In the genomic region with DNA sequence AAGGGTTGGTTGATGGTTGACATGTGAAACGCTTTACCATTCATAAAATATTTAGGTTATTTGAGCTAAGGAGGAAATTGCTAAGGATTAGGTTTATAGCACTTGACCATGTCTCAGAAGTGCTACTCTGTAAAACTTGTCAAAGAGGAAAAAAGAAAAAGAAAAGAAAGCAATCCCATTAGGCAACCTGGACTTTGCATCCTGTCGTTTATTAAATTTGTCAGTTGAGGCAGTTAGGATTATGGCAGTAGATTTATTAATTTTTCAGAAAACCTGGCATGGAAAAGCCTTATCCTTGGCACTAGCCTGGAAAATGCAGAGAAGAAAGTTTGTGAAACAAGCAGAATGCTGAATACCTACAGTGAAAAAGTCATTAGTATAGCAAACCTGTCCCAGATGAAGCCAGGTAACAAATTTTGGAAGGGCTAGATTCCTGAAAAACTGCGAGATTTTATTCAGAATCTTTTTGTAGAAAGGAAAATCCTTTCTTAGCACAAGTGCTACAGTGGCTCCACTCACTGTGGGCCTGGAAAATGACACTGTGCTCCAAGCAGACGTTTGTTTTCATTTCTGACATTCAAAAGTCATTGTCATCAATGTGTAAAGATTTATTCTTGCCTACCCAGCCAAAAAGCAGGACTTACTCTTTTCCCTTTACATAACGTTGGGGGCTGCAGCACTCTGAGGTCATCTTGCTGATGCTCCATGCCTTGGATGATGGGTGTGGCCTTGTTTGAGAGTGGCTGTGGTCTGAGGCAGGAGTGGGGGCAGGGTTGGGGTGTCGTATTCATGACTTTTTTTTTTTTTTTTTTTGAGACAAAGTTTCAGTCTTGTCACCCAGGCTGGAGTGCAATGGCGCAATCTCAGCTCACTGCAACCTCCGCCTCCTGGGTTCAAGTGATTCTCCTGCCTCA, we compare ENCODE assay signal across 16 cellular contexts.
DNase-seq lines count a peak whose midpoint lies in the region; ATAC-seq and TF ChIP-seq lines count a peak whose summit lies in the region.
"Had no signal": no experiment of that assay in that cellular context is flagged by ENCODE, and none has a peak within 500 bp of the region (broad histone marks: within the 10 kb centered on the region; RNA-seq: fewer than 3 reads in every experiment).

No MANE protein-coding gene starts in this region.

- no peak overlapping the region for H3K4me2 ChIP-seq in IMR-90 (ENCODE audit: low read depth, low read length)
- no peak overlapping the region for H3K4me2 ChIP-seq in PC-9

- POLR2A ChIA-PET in IMR-90 (lab: Charles Lee; ENCODE audit: unreplicated experiment) = interaction anchor here (0.6 kb wide), 2 partner anchors 440 to 1080 kb away, joined by 3 to 4 read pairs; no protein-coding TSS in a partner anchor
- POLR2A ChIA-PET in PC-9 (lab: Charles Lee; ENCODE audit: unreplicated experiment) = no interaction called here

- H3K4me1 ChIP-seq in IMR-90 (ENCODE audit: control insufficient read depth, insufficient read depth, low read length) = peaks cover 3% of the 10 kb centered on the region
- no peaks in the 10 kb centered on the region for H3K4me1 ChIP-seq in PC-9 (replicated peaks; ENCODE audit: insufficient read depth)
- H3K4me1 ChIP-seq in esophagus muscularis mucosa = peaks cover 0 to 61% (median 55%) of the 10 kb centered on the region in 4 donors
- no peaks in the 10 kb centered on the region for H3K4me1 ChIP-seq in SJCRH30
- H3K4me1 ChIP-seq: BE2C had no signal

- H3K36me3 ChIP-seq in IMR-90 (ENCODE audit: control insufficient read depth, insufficient read depth, low read length) = no peaks in the 10 kb centered on the region
- no peaks in the 10 kb centered on the region for H3K36me3 ChIP-seq in PC-9 (ENCODE audit: low read depth)
- no peaks in the 10 kb centered on the region for H3K36me3 ChIP-seq in esophagus muscularis mucosa
- H3K36me3 ChIP-seq in SJCRH30 = no peaks in the 10 kb centered on the region
- H3K36me3 ChIP-seq: BE2C had no signal

- WGBS in IMR-90 (ENCODE audit: extremely low coverage in 2 of 2, insufficient read length in 1 of 2), 2 experiments = 60% methylated on average over 1 of the region's 8 CpGs; no CpG with 5 or more reads in 1 of the 2 experiments
- 59% methylated on average over 8 of the region's 8 CpGs for WGBS in esophagus muscularis mucosa

- no peaks in the 10 kb centered on the region for H3K9me2 ChIP-seq in PC-9 (ENCODE audit: insufficient read depth)

- no peak overlapping the region for H3K18ac ChIP-seq in IMR-90 (ENCODE audit: low read depth, low read length)

- H3K9ac ChIP-seq in IMR-90 (ENCODE audit: low read depth, low read length) = no peak overlapping the region

- H3K4me1 Mint-ChIP-seq in osteocyte (ENCODE audit: unreplicated experiment) = peaks cover 59% of the 10 kb centered on the region
- H3K4me1 Mint-ChIP-seq: CD4-positive, alpha-beta memory T cell had no signal

- no peak overlapping the region; the same call in 1 of the 2 replicates for H3K23ac ChIP-seq in IMR-90 (ENCODE audit: low read depth, low read length)

- H3K27me3 ChIP-seq in IMR-90 (ENCODE audit: control insufficient read depth, insufficient read depth, low read length) = no peaks in the 10 kb centered on the region
- no peaks in the 10 kb centered on the region for H3K27me3 ChIP-seq in PC-9 (ENCODE audit: insufficient read depth, low read depth)
- H3K27me3 ChIP-seq in esophagus muscularis mucosa = no peaks in the 10 kb centered on the region
- no peaks in the 10 kb centered on the region; the same call in 1 of the 2 replicates for H3K27me3 ChIP-seq in SJCRH30
- H3K27me3 ChIP-seq: BE2C had no signal

- H3K4me3 ChIP-seq in IMR-90 (ENCODE audit: insufficient read depth, low read depth, low read length) = no peak overlapping the region
- H3K4me3 ChIP-seq in PC-9 = no peak overlapping the region
- no peak overlapping the region for H3K4me3 ChIP-seq in esophagus muscularis mucosa
- H3K4me3 ChIP-seq in SJCRH30 = no peak overlapping the region

- H4K20me1 ChIP-seq in IMR-90 (ENCODE audit: insufficient read depth, low read length) = no peaks in the 10 kb centered on the region
- no peaks in the 10 kb centered on the region for H4K20me1 ChIP-seq in PC-9 (ENCODE audit: insufficient read depth)

- no peaks in the 10 kb centered on the region for H3K79me2 ChIP-seq in PC-9 (ENCODE audit: low read depth)

- BruUV-seq in IMR-90 (replicated peaks; lab: Mats Ljungman, UMichigan) = no TSS peak
- BruUV-seq in PC-9 (replicated peaks; lab: Mats Ljungman, UMichigan) = no TSS peak

- no peaks in the 10 kb centered on the region; the same call in 1 of the 2 replicates for H3K9me1 ChIP-seq in IMR-90 (ENCODE audit: insufficient read depth, low read length)

- TF ChIP-seq RAD21 in IMR-90 (IDR thresholded peaks at IDR 0.05; ENCODE audit: low read length) = no peak

- ATAC-seq in IMR-90 (ENCODE audit: low read depth) = no peak
- no peak for ATAC-seq in GM18858 (IDR thresholded peaks at IDR 0.05; ENCODE audit: unreplicated experiment)
- ATAC-seq: HepG2 had no signal

- H3K27ac ChIP-seq in IMR-90 (ENCODE audit: insufficient read depth, low read length) = no peak overlapping the region
- no peak overlapping the region for H3K27ac ChIP-seq in PC-9
- H3K27ac ChIP-seq in esophagus muscularis mucosa (replicated peaks in 1 of 4) = peak overlapping the region; percentile 18 to 63 (median 50)
- no peak overlapping the region for H3K27ac ChIP-seq in SJCRH30

- DNase-seq in IMR-90 = no peak
- no peak for DNase-seq in PC-9
- no peak for DNase-seq in esophagus muscularis mucosa (ENCODE audit: extremely low spot score)
- DNase-seq in osteocyte (ENCODE audit: extremely low spot score, unreplicated experiment) = no peak
- DNase-seq in SJCRH30 = no peak
- no peak for DNase-seq in NCI-H748 (lab: John Stamatoyannopoulos, UW; ENCODE audit: unreplicated experiment)
- DNase-seq: BE2C, H9, NCI-H1436 treated with DMSO at 0.1 percent for 48 hours, NCI-H2081 treated with DMSO at 0.1 percent for 48 hours, NCI-H226, NCI-H526 treated with DMSO at 0.1 percent for 48 hours, SIG-M5 had no signal

- no peaks in the 10 kb centered on the region for H3K36me3 Mint-ChIP-seq in osteocyte (ENCODE audit: unreplicated experiment)
- H3K36me3 Mint-ChIP-seq: CD4-positive, alpha-beta memory T cell had no signal

- dilution Hi-C loops in IMR-90 (cut with HindIII; ENCODE audit: low sequenced_read_pairs, unreplicated experiment) = no loop called here

- TF ChIP-seq CTCF in IMR-90 (conservative IDR thresholded peaks at IDR 0.05; ENCODE audit: low read depth, low read length) (no peak), PC-9 (conservative IDR thresholded peaks at IDR 0.05) (no peak), esophagus muscularis mucosa (IDR thresholded peaks at IDR 0.05) (no peak), osteocyte (IDR thresholded peaks at IDR 0.05) (no peak)

- H2BK120ac ChIP-seq in IMR-90 (ENCODE audit: low read depth, low read length) = peak overlapping the region; percentile 41; the same call in 1 of the 2 replicates

- H4K5ac ChIP-seq in IMR-90 (ENCODE audit: low read depth, low read length) = no peak overlapping the region

- no peak overlapping the region for H3K4ac ChIP-seq in IMR-90 (ENCODE audit: low read depth, low read length)

- 0 out of 2 replicates have a peak overlapping the region, but pooled peaks have one; percentile 24 for H4K91ac ChIP-seq in IMR-90 (ENCODE audit: insufficient read depth, low read depth, low read length)

- H2BK15ac ChIP-seq in IMR-90 (ENCODE audit: low read depth, low read length) = no peak overlapping the region

- H2BK5ac ChIP-seq in IMR-90 (ENCODE audit: low read depth, low read length, poor library complexity, severe bottlenecking) = no peak overlapping the region

- peak overlapping the region; percentile 56 for H3K27ac Mint-ChIP-seq in osteocyte (ENCODE audit: unreplicated experiment)
- H3K27ac Mint-ChIP-seq: CD4-positive, alpha-beta memory T cell; H9 had no signal

- H2BK20ac ChIP-seq in IMR-90 (ENCODE audit: low read depth, low read length) = no peak overlapping the region

- no peak overlapping the region for H3K4me3 Mint-ChIP-seq in osteocyte (ENCODE audit: unreplicated experiment)
- H3K4me3 Mint-ChIP-seq: CD4-positive, alpha-beta memory T cell; H9 had no signal

- no peaks in the 10 kb centered on the region for H3K27me3 Mint-ChIP-seq in osteocyte (ENCODE audit: unreplicated experiment)
- H3K27me3 Mint-ChIP-seq: CD4-positive, alpha-beta memory T cell had no signal

- H2AK5ac ChIP-seq in IMR-90 (ENCODE audit: low read depth, low read length) = no peak overlapping the region

- H3K14ac ChIP-seq in IMR-90 (replicated peaks; ENCODE audit: low read depth, low read length) = no peak overlapping the region

- intact Hi-C loops in IMR-90 (cut with micrococcal nuclease) = no loop called here
- intact Hi-C loops in PC-9 (cut with micrococcal nuclease; ENCODE audit: unreplicated experiment) = no loop called here
- intact Hi-C loops in esophagus muscularis mucosa (cut with DNase I) = no loop called here

- H3K9me3 ChIP-seq in IMR-90 (ENCODE audit: control insufficient read depth, insufficient read depth, low read length) (no peaks in the 10 kb centered on the region), PC-9 (ENCODE audit: insufficient read depth, low read depth) (no peaks in the 10 kb centered on the region), esophagus muscularis mucosa (no peaks in the 10 kb centered on the region), SJCRH30 (replicated peaks) (no peaks in the 10 kb centered on the region)
- H3K9me3 ChIP-seq: BE2C had no signal

- TF ChIP-seq EP300 in esophagus muscularis mucosa (IDR thresholded peaks at IDR 0.05) = no peak

- H3K79me1 ChIP-seq in IMR-90 (ENCODE audit: low read depth in 1 of 2, low read length in 2 of 2) = no peaks in the 10 kb centered on the region

- no peak overlapping the region for H4K8ac ChIP-seq in IMR-90 (ENCODE audit: low read depth in 2 of 2, low read length in 2 of 2)

- no peak for TF ChIP-seq POLR2A in IMR-90 (IDR thresholded peaks at IDR 0.05; ENCODE audit: low read depth, low read length)
- TF ChIP-seq POLR2A in esophagus muscularis mucosa (IDR thresholded peaks at IDR 0.05; ENCODE audit: low read depth) = no peak

- CTCF ChIA-PET in IMR-90 (lab: Yijun Ruan, JAX) (interaction anchor here (1.5 kb wide), 1 partner anchor 16 kb away, joined by 3 read pairs; no protein-coding TSS in a partner anchor), PC-9 (lab: Charles Lee) (no interaction called here)

- H3K9me3 Mint-ChIP-seq in osteocyte (ENCODE audit: unreplicated experiment) = no peaks in the 10 kb centered on the region
- H3K9me3 Mint-ChIP-seq: H9 had no signal

- no peak overlapping the region for H3K56ac ChIP-seq in IMR-90 (ENCODE audit: extremely low read depth, insufficient read depth, low read length)

- no peak overlapping the region for H2AFZ ChIP-seq in IMR-90 (replicated peaks; ENCODE audit: low read length, poor library complexity)
- 0 out of 2 replicates have a peak overlapping the region, but pooled peaks have one; percentile 1 for H2AFZ ChIP-seq in PC-9

- H3F3A ChIP-seq in PC-9 (ENCODE audit: insufficient read depth, low read depth) = no peaks in the 10 kb centered on the region

- in situ Hi-C loops in IMR-90 (cut with MboI; ENCODE audit: low sequenced_read_pairs) = no loop called here

- H2AK9ac ChIP-seq in IMR-90 (replicated peaks; ENCODE audit: low read depth, low read length, poor library complexity) = no peak overlapping the region

TF ChIP-seq in IMR-90, 13 proteins besides CTCF, POLR2A, EP300 and RAD21 (continues in another document):
- TF ChIP-seq NFE2L2 (IDR thresholded peaks at IDR 0.05; ENCODE audit: low read depth, low read length) (no peak), RFX5 (IDR thresholded peaks at IDR 0.05; ENCODE audit: low read depth, low read length) (no peak), RCOR1 (IDR thresholded peaks at IDR 0.05; ENCODE audit: insufficient replicate concordance, low read length) (no peak)

Comparison
In these comparisons a context has a peak if more than half of its experiments do, and no peak if none do; other contexts are left out.
1. H3K27ac ChIP-seq: peak in esophagus muscularis mucosa (4 of 4); none in IMR-90 (single experiment), PC-9 (single experiment) and SJCRH30 (single experiment).